Comparison of ENCODE assay signal across 1 cellular context in the genomic region with DNA sequence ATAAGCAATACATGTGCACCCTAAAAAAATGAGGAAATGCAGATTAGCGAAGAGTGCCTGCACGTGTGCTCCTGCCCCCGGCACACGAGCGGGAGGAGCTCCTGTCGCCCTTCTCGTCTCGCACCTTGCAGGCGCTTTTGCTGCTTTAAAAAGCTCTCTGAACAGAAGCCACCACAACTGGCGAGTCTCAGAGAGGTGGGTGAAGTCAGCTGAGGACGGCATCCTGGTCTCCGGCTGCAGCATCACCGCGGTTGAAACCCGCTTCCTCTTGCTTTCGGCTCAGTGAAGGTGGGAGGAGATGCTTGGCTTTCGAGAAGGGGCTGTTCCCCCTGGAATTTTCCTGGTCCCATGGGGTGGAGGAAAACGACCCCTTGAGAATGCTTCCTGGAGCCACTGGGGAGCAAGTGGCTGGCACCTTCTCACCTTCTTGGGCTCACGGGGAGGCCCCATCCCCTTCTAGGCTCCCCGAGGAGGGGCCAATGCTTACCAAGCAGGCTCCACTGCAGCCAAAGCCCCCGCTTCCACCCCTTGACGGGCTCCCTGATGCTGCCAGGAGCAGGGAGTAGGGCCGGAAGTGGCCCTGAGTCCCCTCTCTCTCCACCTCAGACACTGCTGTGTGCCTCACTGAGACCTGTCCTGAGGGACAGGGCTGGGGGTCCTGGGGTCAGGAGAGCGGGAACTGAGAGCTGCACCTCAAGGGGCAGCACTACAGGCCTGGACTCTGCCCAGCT.
TF ChIP-seq lines count a peak whose summit lies in the region.

No MANE protein-coding gene starts in this region.

TF ChIP-seq in K562, 482 proteins besides CTCF, POLR2A, EP300 and RAD21:
- no peak for TF ChIP-seq TBL1XR1 (IDR thresholded peaks at IDR 0.05; ENCODE audit: low read length in 2 of 2)
- TF ChIP-seq SPI1 (IDR thresholded peaks at IDR 0.05; ENCODE audit: borderline replicate concordance, low read depth, low read length): peak; percentile 13; the same call in 1 of the 2 replicates
- TF ChIP-seq BHLHE40 (IDR thresholded peaks at IDR 0.05; ENCODE audit: low read length): peak; percentile 53; the same call in 1 of the 2 replicates
- TF ChIP-seq ZNF274 (IDR thresholded peaks at IDR 0.05; ENCODE audit: borderline replicate concordance, low read depth, low read length): no peak
- TF ChIP-seq, protein P1, sequence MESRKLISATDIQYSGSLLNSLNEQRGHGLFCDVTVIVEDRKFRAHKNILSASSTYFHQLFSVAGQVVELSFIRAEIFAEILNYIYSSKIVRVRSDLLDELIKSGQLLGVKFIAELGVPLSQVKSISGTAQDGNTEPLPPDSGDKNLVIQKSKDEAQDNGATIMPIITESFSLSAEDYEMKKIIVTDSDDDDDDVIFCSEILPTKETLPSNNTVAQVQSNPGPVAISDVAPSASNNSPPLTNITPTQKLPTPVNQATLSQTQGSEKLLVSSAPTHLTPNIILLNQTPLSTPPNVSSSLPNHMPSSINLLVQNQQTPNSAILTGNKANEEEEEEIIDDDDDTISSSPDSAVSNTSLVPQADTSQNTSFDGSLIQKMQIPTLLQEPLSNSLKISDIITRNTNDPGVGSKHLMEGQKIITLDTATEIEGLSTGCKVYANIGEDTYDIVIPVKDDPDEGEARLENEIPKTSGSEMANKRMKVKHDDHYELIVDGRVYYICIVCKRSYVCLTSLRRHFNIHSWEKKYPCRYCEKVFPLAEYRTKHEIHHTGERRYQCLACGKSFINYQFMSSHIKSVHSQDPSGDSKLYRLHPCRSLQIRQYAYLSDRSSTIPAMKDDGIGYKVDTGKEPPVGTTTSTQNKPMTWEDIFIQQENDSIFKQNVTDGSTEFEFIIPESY (CRISPR knock-in tag; IDR thresholded peaks at IDR 0.05): peak; percentile 31; the same call in 1 of the 2 replicates
- no peak for TF ChIP-seq PHF20 (IDR thresholded peaks at IDR 0.05; ENCODE audit: partially characterized antibody)
- no peak for TF ChIP-seq HDAC3 (IDR thresholded peaks at IDR 0.05; ENCODE audit: borderline replicate concordance, partially characterized antibody)
- no peak for TF ChIP-seq TRIM24 (IDR thresholded peaks at IDR 0.05)
- no peak for TF ChIP-seq PHF8 (IDR thresholded peaks at IDR 0.05; ENCODE audit: borderline replicate concordance, low read length)
- no peak for TF ChIP-seq SMAD3 (CRISPR knock-in tag; conservative IDR thresholded peaks at IDR 0.05)
